In genomic region chr9:36950389-36950788, GRCh38 we compare ENCODE assay signal across 17 cellular contexts.
DNase-seq lines count a peak whose midpoint lies in the region; ATAC-seq and TF ChIP-seq lines count a peak whose summit lies in the region.
"Had no signal": no experiment of that assay in that cellular context is flagged by ENCODE, and none has a peak within 500 bp of the region (broad histone marks: within the 10 kb centered on the region; RNA-seq: fewer than 3 reads in every experiment).

No MANE protein-coding gene starts in this region.

- H3K23me2 ChIP-seq in H9 (ENCODE audit: insufficient read length, low read depth, low read length, poor library complexity, severe bottlenecking) = no peaks in the 10 kb centered on the region

- H3K18ac ChIP-seq in H9 (ENCODE audit: insufficient read length, low read depth, low read length) = no peak overlapping the region

- no peak overlapping the region for H2AK5ac ChIP-seq in H9 (ENCODE audit: insufficient read length, low read length)

- peaks cover 0 to 68% (median 32%) of the 10 kb centered on the region in 11 experiments; a peak in 12 of 22 replicates for H3K36me3 ChIP-seq in BLaER1 treated with 17β-estradiol and CSF1 and Interleukin-3, amounts not matched to agents 10 nM and 100 nM

- H2BK12ac ChIP-seq in H9 (ENCODE audit: insufficient read length, low read depth, low read length) = no peak overlapping the region

- H3K14ac ChIP-seq in H9 (ENCODE audit: insufficient read depth, low read length) = no peak overlapping the region

- peak overlapping the region in 2 of 3 experiments; percentile 68 to 73; a peak in 4 of 7 replicates for H3K27ac Mint-ChIP-seq in H9
- H3K27ac Mint-ChIP-seq in stimulated activated naive B cell treated with anti-CD40 and anti-IgM and Interleukin-4, amounts not matched to agents 10 μg/mL and 1 μg/mL and 100 μg/mL, for 72 hours = peak overlapping the region; percentile 96

- peaks cover 0 to 71% (median 51%) of the 10 kb centered on the region in 11 experiments; a peak in 14 of 22 replicates for H4K20me1 ChIP-seq in BLaER1 treated with 17β-estradiol and CSF1 and Interleukin-3, amounts not matched to agents 10 nM and 100 nM
- no peaks in the 10 kb centered on the region for H4K20me1 ChIP-seq in H9 (ENCODE audit: control insufficient read depth, insufficient read depth, insufficient read length)

- H3K56ac ChIP-seq in H9 (ENCODE audit: insufficient read length, low read depth, low read length) = no peak overlapping the region

- H3T11ph ChIP-seq in H9 (ENCODE audit: low read length) = no peak overlapping the region

- peaks cover 0 to 13% (median 0%) of the 10 kb centered on the region in 11 experiments; a peak in 6 of 22 replicates for H3K9me3 ChIP-seq in BLaER1 treated with 17β-estradiol and CSF1 and Interleukin-3, amounts not matched to agents 10 nM and 100 nM (replicated peaks in 1 of 11)
- no peaks in the 10 kb centered on the region for H3K9me3 ChIP-seq in H9 (ENCODE audit: control insufficient read depth, low read depth, low read length)
- H3K9me3 ChIP-seq: SK-N-SH had no signal

- WGBS in H9 (ENCODE audit: extremely low coverage, insufficient read length, low lambda C conversion rate) = no CpG with 5 or more reads among the region's 4 CpGs

- H4K91ac ChIP-seq in H9 (ENCODE audit: insufficient read length, low read depth, low read length) = no peak overlapping the region

- no peak overlapping the region for H2BK20ac ChIP-seq in H9 (ENCODE audit: low read depth, low read length, poor library complexity, severe bottlenecking)

- H2AFZ ChIP-seq in H9 (ENCODE audit: low read length) = no peak overlapping the region

- H3K79me1 ChIP-seq in H9 (ENCODE audit: insufficient read depth, low read depth, low read length, poor library complexity, severe bottlenecking) = no peaks in the 10 kb centered on the region

- H2BK120ac ChIP-seq in H9 (ENCODE audit: low read depth, low read length, poor library complexity, severe bottlenecking) = no peak overlapping the region

- peak overlapping the region; percentile 49 to 87 (median 70) for H3K4me2 ChIP-seq in BLaER1 treated with 17β-estradiol and CSF1 and Interleukin-3, amounts not matched to agents 10 nM and 100 nM
- no peak overlapping the region for H3K4me2 ChIP-seq in H9 (ENCODE audit: insufficient read depth, insufficient read length, low read length)
- H3K4me2 ChIP-seq: SK-N-SH had no signal

- no peak for TF ChIP-seq CTCF in H9 (conservative IDR thresholded peaks at IDR 0.05)

- no peak overlapping the region for H3K4ac ChIP-seq in H9 (ENCODE audit: low read depth, low read length)

- no peak overlapping the region for H3K4me3 ChIP-seq in BLaER1 treated with 17β-estradiol and CSF1 and Interleukin-3, amounts not matched to agents 10 nM and 100 nM

- no peaks in the 10 kb centered on the region for H3K79me2 ChIP-seq in H9 (ENCODE audit: insufficient read depth, low read length)

- ATAC-seq in stimulated activated naive B cell treated with anti-CD40 and anti-IgM and Interleukin-4, amounts not matched to agents 10 μg/mL and 1 μg/mL and 100 μg/mL, for 72 hours (replicated peaks) = no peak
- ATAC-seq: Panc1 had no signal

- no peak overlapping the region for H3K23ac ChIP-seq in H9 (ENCODE audit: insufficient read length, low read depth, low read length)

- H3K4me1 ChIP-seq in BLaER1 treated with 17β-estradiol and CSF1 and Interleukin-3, amounts not matched to agents 10 nM and 100 nM = peaks cover 38 to 64% (median 47%) of the 10 kb centered on the region in 10 experiments
- peaks cover 3% of the 10 kb centered on the region; the same call in 1 of the 2 replicates for H3K4me1 ChIP-seq in H9 (ENCODE audit: insufficient read depth, low read length)

- no peaks in the 10 kb centered on the region for H3K27me3 ChIP-seq in BLaER1 treated with 17β-estradiol and CSF1 and Interleukin-3, amounts not matched to agents 10 nM and 100 nM
- no peaks in the 10 kb centered on the region for H3K27me3 ChIP-seq in H9 (ENCODE audit: insufficient read depth, low read length)

- no peak overlapping the region for H2BK15ac ChIP-seq in H9 (ENCODE audit: low read depth, low read length)

- H2BK5ac ChIP-seq in H9 (ENCODE audit: insufficient read length, low read length) = no peak overlapping the region

- no peaks in the 10 kb centered on the region for H3K9me3 Mint-ChIP-seq in H9
- H3K9me3 Mint-ChIP-seq in stimulated activated naive B cell treated with anti-CD40 and anti-IgM and Interleukin-4, amounts not matched to agents 10 μg/mL and 1 μg/mL and 100 μg/mL, for 72 hours = peaks cover 0 to 1% of the 10 kb centered on the region in 2 donors

- peak overlapping the region in 9 of 11 experiments; percentile 32 to 76 (median 44); a peak in 16 of 22 replicates for H3K27ac ChIP-seq in BLaER1 treated with 17β-estradiol and CSF1 and Interleukin-3, amounts not matched to agents 10 nM and 100 nM
- no peak overlapping the region for H3K27ac ChIP-seq in H9 (ENCODE audit: insufficient read length, low read depth, low read length)

- DNase-seq in H9 = no peak
- peak; percentile 27 for DNase-seq in islet precursor cell
- no peak for DNase-seq in stimulated activated naive B cell treated with anti-CD40 and anti-IgM and Interleukin-4, amounts not matched to agents 10 μg/mL and 1 μg/mL and 100 μg/mL, for 72 hours
- DNase-seq in NCI-H1092 (lab: John Stamatoyannopoulos, UW) = no peak
- no peak for DNase-seq in middle frontal gyrus (ENCODE audit: extremely low spot score, low spot score)
- no peak for DNase-seq in inferior parietal cortex (ENCODE audit: extremely low spot score)
- DNase-seq: GF-D8; Kasumi-1; NCI-H1417 treated with DMSO at 0.1 percent for 48 hours; NCI-H187 treated with DMSO at 0.1 percent for 48 hours; NCI-H2107; NK-92 treated with Interleukin-12 subunit alpha and Interleukin-12 subunit beta, amount 100 ng/mL, for 24 hours; SIG-M5; SK-N-SH had no signal

- H3K4me1 Mint-ChIP-seq in H9 = peaks cover 14 to 19% of the 10 kb centered on the region in 2 experiments
- peaks cover 49 to 88% of the 10 kb centered on the region in 2 donors for H3K4me1 Mint-ChIP-seq in stimulated activated naive B cell treated with anti-CD40 and anti-IgM and Interleukin-4, amounts not matched to agents 10 μg/mL and 1 μg/mL and 100 μg/mL, for 72 hours
- H3K4me1 Mint-ChIP-seq: CD14-positive monocyte had no signal

- H3K36me3 Mint-ChIP-seq in H9 (ENCODE audit: insufficient read depth in 1 of 3, low read depth in 3 of 3) = no peaks in the 10 kb centered on the region
- H3K36me3 Mint-ChIP-seq in stimulated activated naive B cell treated with anti-CD40 and anti-IgM and Interleukin-4, amounts not matched to agents 10 μg/mL and 1 μg/mL and 100 μg/mL, for 72 hours = peaks cover 75 to 94% of the 10 kb centered on the region in 2 donors
- H3K36me3 Mint-ChIP-seq: CD14-positive monocyte had no signal

- peaks cover 3% of the 10 kb centered on the region; the same call in 1 of the 2 replicates for H3K27me3 Mint-ChIP-seq in H9 (ENCODE audit: low read depth)
- H3K27me3 Mint-ChIP-seq in stimulated activated naive B cell treated with anti-CD40 and anti-IgM and Interleukin-4, amounts not matched to agents 10 μg/mL and 1 μg/mL and 100 μg/mL, for 72 hours = no peaks in the 10 kb centered on the region

- no peak overlapping the region for H4K8ac ChIP-seq in H9 (replicated peaks; ENCODE audit: insufficient read length, low read depth, low read length)

- peak overlapping the region in 2 of 11 experiments; percentile 54 to 60; a peak in 3 of 22 replicates for H3K9ac ChIP-seq in BLaER1 treated with 17β-estradiol and CSF1 and Interleukin-3, amounts not matched to agents 10 nM and 100 nM
- H3K9ac ChIP-seq in H9 (ENCODE audit: extremely low read depth, insufficient read length, low read length) = no peak overlapping the region
- H3K9ac ChIP-seq: SK-N-SH had no signal

- H4K5ac ChIP-seq in H9 (ENCODE audit: insufficient read length, low read depth, low read length) = no peak overlapping the region

- H3K4me3 Mint-ChIP-seq in H9 = no peak overlapping the region
- peak overlapping the region in 1 of 2 donors; percentile 20 for H3K4me3 Mint-ChIP-seq in stimulated activated naive B cell treated with anti-CD40 and anti-IgM and Interleukin-4, amounts not matched to agents 10 μg/mL and 1 μg/mL and 100 μg/mL, for 72 hours
